In genomic region chrX:132165651-132166050, GRCh38 we compare ENCODE assay signal across 18 cellular contexts. TPM values are rescaled to one million over a fixed set of nuclear protein-coding genes. Genes with fewer than 3 reads are reported as not detected.
DNase-seq lines count a peak whose midpoint lies in the region; ATAC-seq, FAIRE-seq and TF ChIP-seq lines count a peak whose summit lies in the region.
"Had no signal": no experiment of that assay in that cellular context is flagged by ENCODE, and none has a peak within 500 bp of the region (broad histone marks: within the 10 kb centered on the region; RNA-seq: fewer than 3 reads in every experiment).

No MANE protein-coding gene starts in this region.

- TF ChIP-seq EP300 in K562 (IDR thresholded peaks at IDR 0.05; ENCODE audit: low read length), result no peak

- TF ChIP-seq RAD21 in K562 (CRISPR knock-in tag; conservative IDR thresholded peaks at IDR 0.05 in 1 of 2, IDR thresholded peaks at IDR 0.05 in 1 of 2), result no peak

- H3K4me1 ChIP-seq in PC-3 (ENCODE audit: insufficient read depth, low read length) (no peaks in the 10 kb centered on the region), K562 (replicated peaks in 1 of 2; ENCODE audit: control insufficient read depth in 2 of 2, insufficient read depth in 2 of 2, low read length in 2 of 2) (no peaks in the 10 kb centered on the region), fibroblast of lung (ENCODE audit: control insufficient read depth, extremely low read depth, insufficient read depth, low read length) (no peaks in the 10 kb centered on the region), lower lobe of right lung (no peaks in the 10 kb centered on the region)
- H3K4me1 ChIP-seq: SJCRH30 had no signal

- CTCF ChIA-PET in PC-3 (lab: Charles Lee), result no interaction called here
- CTCF ChIA-PET in K562 (lab: Yijun Ruan, JAX; ENCODE audit: low intra/inter-chr PET ratio), result no interaction called here

- H3K79me2 ChIP-seq in PC-3 (ENCODE audit: low read length) (no peaks in the 10 kb centered on the region), K562 (ENCODE audit: control insufficient read depth, insufficient read depth, low read length) (no peaks in the 10 kb centered on the region), fibroblast of lung (ENCODE audit: control insufficient read depth, insufficient read depth, low read length) (no peaks in the 10 kb centered on the region)

- ATAC-seq in PC-3 (no peak), K562 (no peak), lower lobe of right lung (no peak), HG02610 (IDR thresholded peaks at IDR 0.05; ENCODE audit: unreplicated experiment) (no peak)
- ATAC-seq: GM23338 had no signal

- H3K27ac ChIP-seq in PC-3 (ENCODE audit: low read length), result no peak overlapping the region
- no peak overlapping the region for H3K27ac ChIP-seq in K562 (ENCODE audit: extremely low read depth, low read depth, low read length)
- H3K27ac ChIP-seq in fibroblast of lung (ENCODE audit: insufficient read depth, low read length), result no peak overlapping the region
- no peak overlapping the region for H3K27ac ChIP-seq in lower lobe of right lung
- H3K27ac ChIP-seq: C4-2B, SJCRH30 had no signal

- TF ChIP-seq CTCF in PC-3 (conservative IDR thresholded peaks at IDR 0.05; ENCODE audit: low read depth, low read length) (no peak), K562 (IDR thresholded peaks at IDR 0.05 in 2 of 3, conservative IDR thresholded peaks at IDR 0.05 in 1 of 3; ENCODE audit: insufficient read depth in 2 of 3, low read depth in 1 of 3, low read length in 3 of 3) (no peak), fibroblast of lung (conservative IDR thresholded peaks at IDR 0.05 in 1 of 2, IDR thresholded peaks at IDR 0.05 in 1 of 2; ENCODE audit: low read depth in 1 of 2, low read length in 2 of 2) (no peak), lower lobe of right lung (IDR thresholded peaks at IDR 0.05) (no peak)

- no peak overlapping the region for H3K9ac ChIP-seq in PC-3 (ENCODE audit: low read length)
- H3K9ac ChIP-seq in K562 (ENCODE audit: insufficient read depth in 1 of 2, low read depth in 2 of 2, low read length in 2 of 2), result no peak overlapping the region
- H3K9ac ChIP-seq in fibroblast of lung (ENCODE audit: insufficient read depth, low read length), result no peak overlapping the region

- in situ Hi-C loops in K562 (cut with MboI), result no loop called here

- no peak overlapping the region for H2AFZ ChIP-seq in PC-3 (ENCODE audit: low read length)
- H2AFZ ChIP-seq in K562 (ENCODE audit: low read depth, low read length), result no peak overlapping the region
- no peak overlapping the region for H2AFZ ChIP-seq in fibroblast of lung (ENCODE audit: low read length)
- H2AFZ ChIP-seq: GM23338 had no signal

- no peak for TF ChIP-seq POLR2A in K562 (conservative IDR thresholded peaks at IDR 0.05)

- H3K9me3 ChIP-seq in PC-3 (ENCODE audit: low read length) (no peaks in the 10 kb centered on the region), K562 (replicated peaks; ENCODE audit: control insufficient read depth, insufficient read depth, low read depth, low read length) (0 out of 2 replicates have a peak, but pooled peaks cover 3% of the 10 kb centered on the region), fibroblast of lung (ENCODE audit: control insufficient read depth, insufficient read depth, low read depth, low read length) (no peaks in the 10 kb centered on the region), lower lobe of right lung (no peaks in the 10 kb centered on the region)
- H3K9me3 ChIP-seq: SJCRH30 had no signal

- BruUV-seq in PC-3 (replicated peaks; lab: Mats Ljungman, UMichigan) (no TSS peak), K562 (replicated peaks; lab: Mats Ljungman, UMichigan) (no TSS peak)

- POLR2A ChIA-PET in PC-3 (lab: Charles Lee; ENCODE audit: unreplicated experiment) (no interaction called here), K562 (lab: Yijun Ruan, JAX) (no interaction called here)

- DNase-seq in PC-3 (peak; percentile 48), K562 (ENCODE audit: extremely low read depth in 1 of 4, low spot score in 3 of 4) (no peak), fibroblast of lung (ENCODE audit: low read depth in 2 of 2) (peak; percentile 0 to 2), NCI-H2227 treated with DMSO at 0.1 percent for 48 hours (lab: John Stamatoyannopoulos, UW) (no peak), lower lobe of right lung (no peak), HK-2 (ENCODE audit: unreplicated experiment) (no peak)
- DNase-seq: ACHN, DMS79, HCEC 1CT, KG1, NCI-H1417, NCI-H187 treated with DMSO at 0.1 percent for 48 hours, NCI-H526, SJCRH30 had no signal

- H3K27me3 ChIP-seq in PC-3 (ENCODE audit: low read length) (no peaks in the 10 kb centered on the region), K562 (ENCODE audit: control insufficient read depth in 2 of 2, insufficient read depth in 2 of 2, low read length in 2 of 2) (no peaks in the 10 kb centered on the region), fibroblast of lung (ENCODE audit: control insufficient read depth, insufficient read depth, low read length) (no peaks in the 10 kb centered on the region), lower lobe of right lung (ENCODE audit: low read depth) (no peaks in the 10 kb centered on the region)
- H3K27me3 ChIP-seq: SJCRH30 had no signal

- no peak overlapping the region for H3K4me3 ChIP-seq in PC-3 (ENCODE audit: low read length)
- no peak overlapping the region for H3K4me3 ChIP-seq in K562
- H3K4me3 ChIP-seq in fibroblast of lung (replicated peaks in 1 of 4; ENCODE audit: control extremely low read depth in 1 of 4, insufficient read depth in 1 of 4, low read depth in 3 of 4, low read length in 4 of 4), result no peak overlapping the region
- H3K4me3 ChIP-seq in lower lobe of right lung, result no peak overlapping the region
- H3K4me3 ChIP-seq: GM23338, SJCRH30 had no signal

- no peaks in the 10 kb centered on the region for H3F3A ChIP-seq in PC-3 (ENCODE audit: low read length, unreplicated experiment)

- H3K4me2 ChIP-seq in PC-3 (ENCODE audit: low read length) (no peak overlapping the region), K562 (ENCODE audit: insufficient read depth, low read length) (no peak overlapping the region), fibroblast of lung (ENCODE audit: extremely low read depth, insufficient read depth, low read length) (no peak overlapping the region)
- H3K4me2 ChIP-seq: GM23338 had no signal

- no peaks in the 10 kb centered on the region for H3K9me1 ChIP-seq in K562 (ENCODE audit: control insufficient read depth, insufficient read depth, low read length)

- H3K36me3 ChIP-seq in PC-3 (ENCODE audit: low read depth, low read length), result no peaks in the 10 kb centered on the region
- H3K36me3 ChIP-seq in K562 (ENCODE audit: control insufficient read depth, insufficient read depth, low read length), result no peaks in the 10 kb centered on the region
- no peaks in the 10 kb centered on the region for H3K36me3 ChIP-seq in fibroblast of lung (ENCODE audit: control insufficient read depth, insufficient read depth, low read length)
- no peaks in the 10 kb centered on the region for H3K36me3 ChIP-seq in lower lobe of right lung
- H3K36me3 ChIP-seq: SJCRH30 had no signal

- H4K20me1 ChIP-seq in PC-3 (ENCODE audit: low read length), result no peaks in the 10 kb centered on the region
- H4K20me1 ChIP-seq in K562 (replicated peaks; ENCODE audit: control insufficient read depth, insufficient read depth, low read length), result no peaks in the 10 kb centered on the region
- H4K20me1 ChIP-seq in fibroblast of lung (ENCODE audit: control insufficient read depth, extremely low read depth, insufficient read depth, low read length), result no peaks in the 10 kb centered on the region

- no peak for FAIRE-seq in K562 (lab: Jason Lieb, UNC)
- FAIRE-seq: G401.6 had no signal

- H3K9me2 ChIP-seq in PC-3 (replicated peaks; ENCODE audit: low read length), result no peaks in the 10 kb centered on the region

- intact Hi-C loops in PC-3 (cut with micrococcal nuclease), result no loop called here
- intact Hi-C loops in K562 (cut with micrococcal nuclease), result no loop called here
- intact Hi-C loops in lower lobe of right lung (cut with DNase I), result no loop called here

RNA-seq across cellular contexts. Expression of gene FRMD7, which starts 37.8 kb away (rescaled TPM):
- 0.04 TPM in 1 of 2 replicates, not detected in the other for total RNA-seq in PC-3 (2014; rRNA removed)
- total RNA-seq in K562 (2011; cell fraction: chromatin; rRNA removed; ENCODE audit: low replicate concordance), result not detected in 2 replicates
- not detected in 2 replicates for total RNA-seq in K562 (2011; cell fraction: nucleolus; rRNA removed)
- not detected in 2 replicates for total RNA-seq in K562 (2011; cell fraction: nucleoplasm; rRNA removed)
- total RNA-seq in K562 (2014; rRNA removed), result not detected in 2 replicates
- total RNA-seq in K562 (2014; rRNA removed; fragmentation: Illumina TruSeq; extraction: Trizol), result not detected in 2 replicates
- total RNA-seq in K562 (2015; rRNA removed; fragmentation: Illumina TruSeq; extraction: Trizol), result not detected in 2 replicates
- not detected in 2 replicates for total RNA-seq in K562 (2021)
- not detected in 2 replicates for polyA plus RNA-seq in K562 (2011; rRNA removed)
- polyA plus RNA-seq in K562 (2011; cell fraction: cytosol; rRNA removed), result not detected in 2 replicates
- polyA plus RNA-seq in K562 (2011; cell fraction: nucleus; rRNA removed), result not detected in 2 replicates
- polyA plus RNA-seq in K562 (2012), result not detected in 2 replicates
- polyA plus RNA-seq in K562 (2014; fragmentation: Illumina TruSeq; extraction: Trizol), result not detected in 2 replicates
- polyA plus RNA-seq in K562 (2014; fragmentation: Nextera tagmentation; extraction: Ambion mirVana), result under 1 TPM in 1 of 2 experiments, not detected in 1; 0.06 TPM
- polyA plus RNA-seq in K562 (2014; rRNA removed), result 0.09 TPM in 1 of 2 replicates, not detected in the other
- polyA minus RNA-seq in K562 (2011; rRNA and poly(A)+ RNA removed), result not detected in 2 replicates
- not detected in 2 replicates for polyA minus RNA-seq in K562 (2011; cell fraction: cytosol; rRNA and poly(A)+ RNA removed)
- polyA minus RNA-seq in K562 (2011; cell fraction: nucleus; rRNA and poly(A)+ RNA removed), result not detected in 2 replicates
- under 0.01 and 0.26 TPM in 2 replicates for total RNA-seq in fibroblast of lung
- 0.10 TPM in 1 of 2 replicates, not detected in the other for polyA plus RNA-seq in fibroblast of lung
- not detected in 2 replicates for polyA plus RNA-seq in fibroblast of lung (2012)
- polyA minus RNA-seq in fibroblast of lung (ENCODE audit: low replicate concordance), result not detected in 2 replicates
- not detected for total RNA-seq in lower lobe of right lung
- total RNA-seq: GM23338, SJCRH30 had no signal
- polyA plus RNA-seq: GM23338 had no signal

RNA-seq across cellular contexts. Expression of gene RAP2C, which starts 53.6 kb away (rescaled TPM):
- 13.0 and 13.8 TPM in 2 replicates for total RNA-seq in PC-3 (2014; rRNA removed)
- 10.3 and 21.0 TPM in 2 replicates for total RNA-seq in K562 (2011; cell fraction: chromatin; rRNA removed; ENCODE audit: low replicate concordance)
- total RNA-seq in K562 (2011; cell fraction: nucleolus; rRNA removed), result 6.7 and 7.4 TPM in 2 replicates
- total RNA-seq in K562 (2011; cell fraction: nucleoplasm; rRNA removed), result 11.7 and 26.1 TPM in 2 replicates
- 7.8 and 7.9 TPM in 2 replicates for total RNA-seq in K562 (2014; rRNA removed)
- total RNA-seq in K562 (2014; rRNA removed; fragmentation: Illumina TruSeq; extraction: Trizol), result 25.9 and 28.7 TPM in 2 replicates
- 23.4 and 26.4 TPM in 2 replicates for total RNA-seq in K562 (2015; rRNA removed; fragmentation: Illumina TruSeq; extraction: Trizol)
- total RNA-seq in K562 (2021), result 28.1 and 28.6 TPM in 2 replicates
- polyA plus RNA-seq in K562 (2011; rRNA removed), result 20.2 and 24.1 TPM in 2 replicates
- polyA plus RNA-seq in K562 (2011; cell fraction: cytosol; rRNA removed), result 9.5 and 9.6 TPM in 2 replicates
- 25.2 and 31.4 TPM in 2 replicates for polyA plus RNA-seq in K562 (2011; cell fraction: nucleus; rRNA removed)
- 18.9 and 24.7 TPM in 2 replicates for polyA plus RNA-seq in K562 (2012)
- polyA plus RNA-seq in K562 (2014; fragmentation: Illumina TruSeq; extraction: Trizol), result 18.6 and 20.8 TPM in 2 replicates
- polyA plus RNA-seq in K562 (2014; fragmentation: Nextera tagmentation; extraction: Ambion mirVana), result 10 to 100 TPM; 13.0 to 16.6 TPM
- 13.9 and 14.9 TPM in 2 replicates for polyA plus RNA-seq in K562 (2014; rRNA removed)
- polyA minus RNA-seq in K562 (2011; rRNA and poly(A)+ RNA removed), result 32.7 TPM in 2 replicates
- polyA minus RNA-seq in K562 (2011; cell fraction: cytosol; rRNA and poly(A)+ RNA removed), result 14.2 and 15.3 TPM in 2 replicates
- 8.6 and 18.0 TPM in 2 replicates for polyA minus RNA-seq in K562 (2011; cell fraction: nucleus; rRNA and poly(A)+ RNA removed)
- 13.6 and 24.4 TPM in 2 replicates for total RNA-seq in fibroblast of lung
- 17.6 and 18.5 TPM in 2 replicates for polyA plus RNA-seq in fibroblast of lung
- 20.9 and 22.3 TPM in 2 replicates for polyA plus RNA-seq in fibroblast of lung (2012)
- 11.5 and 16.3 TPM in 2 replicates for polyA minus RNA-seq in fibroblast of lung (ENCODE audit: low replicate concordance)
- total RNA-seq in lower lobe of right lung, result 27.4 TPM

Comparison
In these comparisons a context has a peak if more than half of its experiments do, and no peak if none do; other contexts are left out.
1. DNase-seq: peak in PC-3 (single experiment) and fibroblast of lung (2 of 2); none in K562 (0 of 4), NCI-H2227 treated with DMSO at 0.1 percent for 48 hours (single experiment), lower lobe of right lung (single experiment) and HK-2 (single experiment).